Comparison of ENCODE assay signal across 11 cellular contexts in genomic region chr9:89740722-89741121, GRCh38.
DNase-seq lines count a peak whose midpoint lies in the region; ATAC-seq lines count a peak whose summit lies in the region.
"Had no signal": no experiment of that assay in that cellular context is flagged by ENCODE, and none has a peak within 500 bp of the region (broad histone marks: within the 10 kb centered on the region; RNA-seq: fewer than 3 reads in every experiment).

No MANE protein-coding gene starts in this region.

- POLR2A ChIA-PET in activated CD4-positive, alpha-beta T cell treated with anti-CD3 and anti-CD28 coated beads for 36 hours (lab: Charles Lee) = interaction anchor here (0.7 kb wide), 1 partner anchor 358 kb away, joined by 3 read pairs; no protein-coding TSS in a partner anchor

- peaks cover 62% of the 10 kb centered on the region for H3K4me1 Mint-ChIP-seq in activated CD4-positive, alpha-beta T cell treated with anti-CD3 and anti-CD28 coated beads for 36 hours
- peaks cover 68% of the 10 kb centered on the region for H3K4me1 Mint-ChIP-seq in activated T-cell treated with anti-CD3 and anti-CD28 coated beads, Interleukin-2, amount 50 U/mL, for 72 hours (ENCODE audit: low read depth)
- H3K4me1 Mint-ChIP-seq in stimulated activated effector memory CD8-positive, alpha-beta T cell treated with anti-CD3 and anti-CD28 coated beads, Interleukin-12 subunit alpha, Interleukin-12 subunit beta, amount 100 ng/mL, for 72 hours = peaks cover 55% of the 10 kb centered on the region

- DNase-seq in activated CD4-positive, alpha-beta T cell treated with anti-CD3 and anti-CD28 coated beads for 36 hours = peak; percentile 70
- DNase-seq in activated CD4-positive, alpha-beta T cell treated with anti-CD3 and anti-CD28 coated beads for 1 hour = no peak
- DNase-seq in activated T-cell treated with anti-CD3 and anti-CD28 coated beads, Interleukin-2, amount 50 U/mL, for 72 hours = peak; percentile 44 to 45
- DNase-seq in stimulated activated effector memory CD8-positive, alpha-beta T cell treated with anti-CD3 and anti-CD28 coated beads, Interleukin-12 subunit alpha, Interleukin-12 subunit beta, amount 100 ng/mL, for 72 hours (ENCODE audit: low spot score in 2 of 2) = no peak
- no peak for DNase-seq in NCI-H187 (lab: John Stamatoyannopoulos, UW)
- DNase-seq in NK-92 (lab: John Stamatoyannopoulos, UW; ENCODE audit: unreplicated experiment) = no peak
- DNase-seq: 8988T, foreskin keratinocyte, MG63 had no signal

- H3K27ac Mint-ChIP-seq in activated CD4-positive, alpha-beta T cell treated with anti-CD3 and anti-CD28 coated beads for 36 hours = peak overlapping the region; percentile 80
- peak overlapping the region; percentile 71 for H3K27ac Mint-ChIP-seq in activated T-cell treated with anti-CD3 and anti-CD28 coated beads, Interleukin-2, amount 50 U/mL, for 72 hours
- peak overlapping the region; percentile 43 for H3K27ac Mint-ChIP-seq in stimulated activated effector memory CD8-positive, alpha-beta T cell treated with anti-CD3 and anti-CD28 coated beads, Interleukin-12 subunit alpha, Interleukin-12 subunit beta, amount 100 ng/mL, for 72 hours

- H3K4me3 Mint-ChIP-seq in activated CD4-positive, alpha-beta T cell treated with anti-CD3 and anti-CD28 coated beads for 36 hours = peak overlapping the region; percentile 43
- peak overlapping the region; percentile 65 for H3K4me3 Mint-ChIP-seq in activated T-cell treated with anti-CD3 and anti-CD28 coated beads, Interleukin-2, amount 50 U/mL, for 72 hours
- peak overlapping the region; percentile 44 for H3K4me3 Mint-ChIP-seq in stimulated activated effector memory CD8-positive, alpha-beta T cell treated with anti-CD3 and anti-CD28 coated beads, Interleukin-12 subunit alpha, Interleukin-12 subunit beta, amount 100 ng/mL, for 72 hours

- no peaks in the 10 kb centered on the region for H3K27me3 Mint-ChIP-seq in activated CD4-positive, alpha-beta T cell treated with anti-CD3 and anti-CD28 coated beads for 36 hours
- H3K27me3 Mint-ChIP-seq in activated T-cell treated with anti-CD3 and anti-CD28 coated beads, Interleukin-2, amount 50 U/mL, for 72 hours (ENCODE audit: low read depth) = no peaks in the 10 kb centered on the region

- intact Hi-C loops in activated CD4-positive, alpha-beta T cell treated with anti-CD3 and anti-CD28 coated beads for 36 hours (cut with DNase I, micrococcal nuclease) = loop anchor here (5.0 to 10.0 kb wide), 2 partner anchors 136 to 257 kb away; partner anchors contain the start of gene GADD45G (in 1 of the 2)

- H3K9me3 Mint-ChIP-seq in activated CD4-positive, alpha-beta T cell treated with anti-CD3 and anti-CD28 coated beads for 36 hours (ENCODE audit: low read depth) = peaks cover 5% of the 10 kb centered on the region
- H3K9me3 Mint-ChIP-seq in activated T-cell treated with anti-CD3 and anti-CD28 coated beads, Interleukin-2, amount 50 U/mL, for 72 hours = no peaks in the 10 kb centered on the region
- H3K9me3 Mint-ChIP-seq in stimulated activated effector memory CD8-positive, alpha-beta T cell treated with anti-CD3 and anti-CD28 coated beads, Interleukin-12 subunit alpha, Interleukin-12 subunit beta, amount 100 ng/mL, for 72 hours = no peaks in the 10 kb centered on the region

- CTCF ChIA-PET in activated CD4-positive, alpha-beta T cell treated with anti-CD3 and anti-CD28 coated beads for 36 hours (lab: Charles Lee) = no interaction called here

- ATAC-seq in activated CD4-positive, alpha-beta T cell treated with anti-CD3 and anti-CD28 coated beads for 36 hours = peak; percentile 80
- peak; percentile 62 for ATAC-seq in HG03095 (IDR thresholded peaks at IDR 0.05; ENCODE audit: unreplicated experiment)
- peak; percentile 63 to 64 for ATAC-seq in activated T-cell treated with anti-CD3 and anti-CD28 coated beads, Interleukin-2, amount 50 U/mL, for 72 hours (replicated peaks in 1 of 2)
- ATAC-seq in stimulated activated effector memory CD8-positive, alpha-beta T cell treated with anti-CD3 and anti-CD28 coated beads, Interleukin-12 subunit alpha, Interleukin-12 subunit beta, amount 100 ng/mL, for 72 hours = peak; percentile 75
- no peak for ATAC-seq in GM18870 (IDR thresholded peaks at IDR 0.05; ENCODE audit: unreplicated experiment)
- ATAC-seq: foreskin keratinocyte had no signal

- H3K36me3 Mint-ChIP-seq in activated CD4-positive, alpha-beta T cell treated with anti-CD3 and anti-CD28 coated beads for 36 hours (ENCODE audit: low read depth) = no peaks in the 10 kb centered on the region
- no peaks in the 10 kb centered on the region for H3K36me3 Mint-ChIP-seq in activated T-cell treated with anti-CD3 and anti-CD28 coated beads, Interleukin-2, amount 50 U/mL, for 72 hours (ENCODE audit: insufficient read depth in 2 of 2)
- H3K36me3 Mint-ChIP-seq in stimulated activated effector memory CD8-positive, alpha-beta T cell treated with anti-CD3 and anti-CD28 coated beads, Interleukin-12 subunit alpha, Interleukin-12 subunit beta, amount 100 ng/mL, for 72 hours = no peaks in the 10 kb centered on the region

Comparison
In these comparisons a context has a peak if more than half of its experiments do, and no peak if none do; other contexts are left out.
1. DNase-seq: peak in activated CD4-positive, alpha-beta T cell treated with anti-CD3 and anti-CD28 coated beads for 36 hours (single experiment) and activated T-cell treated with anti-CD3 and anti-CD28 coated beads, Interleukin-2, amount 50 U/mL, for 72 hours (2 of 2); none in activated CD4-positive, alpha-beta T cell treated with anti-CD3 and anti-CD28 coated beads for 1 hour (single experiment), stimulated activated effector memory CD8-positive, alpha-beta T cell treated with anti-CD3 and anti-CD28 coated beads, Interleukin-12 subunit alpha, Interleukin-12 subunit beta, amount 100 ng/mL, for 72 hours (0 of 2), NCI-H187 (0 of 2) and NK-92 (single experiment).
2. Peak in every context shown above with its lines, with median percentiles within 50 percentile points of each other: H3K27ac Mint-ChIP-seq and H3K4me3 Mint-ChIP-seq.